8 cellular contexts compared by ENCODE assay signal in the genomic region with DNA sequence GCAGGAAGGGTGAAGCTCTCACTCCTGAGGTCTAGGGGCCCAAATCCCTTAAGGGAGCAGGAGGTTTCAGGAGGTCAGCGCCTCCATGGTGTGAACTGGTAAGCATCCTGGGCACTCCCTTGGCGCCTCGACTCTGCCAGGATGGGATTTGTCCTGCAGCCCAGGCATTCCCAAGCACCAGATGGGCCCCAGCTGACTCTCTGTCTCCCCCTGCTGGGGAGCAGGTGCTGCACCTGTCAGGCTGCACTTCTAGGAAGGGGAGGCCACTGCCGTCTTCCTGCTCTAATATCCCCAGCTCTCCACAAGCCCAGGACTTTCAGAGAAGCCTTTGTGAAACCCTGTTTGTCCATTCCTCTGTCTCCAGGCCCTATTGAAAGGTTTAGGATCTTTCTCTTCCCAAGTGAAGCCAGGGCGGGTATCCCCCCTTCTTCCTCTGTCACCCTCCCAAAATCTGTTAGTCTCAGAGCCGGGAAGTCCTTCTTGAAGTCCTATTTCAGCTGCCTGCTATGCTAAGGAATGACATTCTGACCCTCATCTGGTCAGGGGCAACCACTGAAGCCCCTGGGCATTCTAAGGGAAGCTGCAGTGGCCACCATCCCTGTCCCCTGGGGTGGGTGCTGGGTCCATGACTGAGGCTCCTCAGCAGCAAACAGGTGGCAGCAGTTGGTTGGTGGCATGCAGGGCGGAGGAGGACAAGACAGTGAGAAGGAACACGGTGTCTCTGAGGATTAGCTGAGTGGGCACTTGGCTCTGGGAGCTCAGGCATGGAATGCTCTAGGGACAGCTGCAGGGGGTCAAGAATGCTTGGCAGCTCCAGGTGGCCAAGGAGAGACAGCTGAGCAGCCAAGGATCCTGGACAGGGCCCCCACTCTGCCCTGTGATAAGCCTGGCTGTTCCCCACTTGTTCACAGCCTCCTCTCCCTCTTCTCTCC. TPM values are rescaled to one million over a fixed set of nuclear protein-coding genes. Genes with fewer than 3 reads are reported as not detected.
DNase-seq lines count a peak whose midpoint lies in the region; ATAC-seq and TF ChIP-seq lines count a peak whose summit lies in the region.

No MANE protein-coding gene starts in this region.

- DNase-seq in Daoy (ENCODE audit: low read depth) (peak; percentile 76), SKM-1 treated with dmso at 0.1 percent for 144 hours (lab: John Stamatoyannopoulos, UW; ENCODE audit: unreplicated experiment) (peak; percentile 75), iPS-NIHi11 (ENCODE audit: low spot score) (peak; percentile 92)
- peak; percentile 24 for DNase-seq in Jurkat, Clone E6-1 (ENCODE audit: low read depth, low spot score)
- peak; percentile 13 for DNase-seq in stimulated activated CD4-positive, alpha-beta T cell treated with anti-CD3 and anti-CD28 coated beads, Interleukin-2, amount 100 ng/mL, for 4 hours (ENCODE audit: low read depth)

- peak overlapping the region in 1 of 5 experiments; percentile 30 for H3K4me3 Mint-ChIP-seq in brain

- TF ChIP-seq CTCF in brain (conservative IDR thresholded peaks at IDR 0.05): peak; percentile 56 to 67

- H3K4me1 Mint-ChIP-seq in brain: peaks cover 7% of the 10 kb centered on the region

- no peak for ATAC-seq in GM21786 (IDR thresholded peaks at IDR 0.05; ENCODE audit: unreplicated experiment)
- ATAC-seq in GM19023 (IDR thresholded peaks at IDR 0.05; ENCODE audit: unreplicated experiment): no peak

- H3K27ac Mint-ChIP-seq in brain: peak overlapping the region in 3 of 5 experiments; percentile 19 to 55 (median 27)

- no peak overlapping the region for H3K4me3 ChIP-seq in Jurkat, Clone E6-1 (ENCODE audit: low read length)

- no peaks in the 10 kb centered on the region for H3K36me3 Mint-ChIP-seq in brain

- no peaks in the 10 kb centered on the region for H3K9me3 Mint-ChIP-seq in brain

- H3K27me3 Mint-ChIP-seq in brain: peaks cover 10% of the 10 kb centered on the region

RNA-seq across cellular contexts. Expression of a gene that starts 3.2 kb away (rescaled TPM):
- total RNA-seq in Daoy (2014; rRNA removed; shearing (Covaris generic)): not detected in 2 replicates
- not detected for polyA plus RNA-seq in Jurkat, Clone E6-1 (2012; ENCODE audit: insufficient read depth, insufficient read length)
- polyA plus RNA-seq in brain (ENCODE audit: insufficient read depth, low read depth, low replicate concordance): not detected

RNA-seq across cellular contexts. Expression of a gene that starts 14.1 kb away (rescaled TPM):
- total RNA-seq in Daoy (2014; rRNA removed; shearing (Covaris generic)): not detected in 2 replicates
- polyA plus RNA-seq in Jurkat, Clone E6-1 (2012; ENCODE audit: insufficient read depth, insufficient read length): not detected
- polyA plus RNA-seq in brain (ENCODE audit: insufficient read depth, low read depth, low replicate concordance): 47.9 TPM

RNA-seq across cellular contexts. Expression of a gene that starts 44.9 kb away (rescaled TPM):
- total RNA-seq in Daoy (2014; rRNA removed; shearing (Covaris generic)): 0.89 and 2.7 TPM in 2 replicates
- polyA plus RNA-seq in Jurkat, Clone E6-1 (2012; ENCODE audit: insufficient read depth, insufficient read length): 4.9 TPM
- polyA plus RNA-seq in brain (ENCODE audit: insufficient read depth, low read depth, low replicate concordance): 32.5 TPM

RNA-seq across cellular contexts. Expression of a gene that starts 57.0 kb away (rescaled TPM):
- total RNA-seq in Daoy (2014; rRNA removed; shearing (Covaris generic)): not detected in 2 replicates
- polyA plus RNA-seq in Jurkat, Clone E6-1 (2012; ENCODE audit: insufficient read depth, insufficient read length): not detected
- polyA plus RNA-seq in brain (ENCODE audit: insufficient read depth, low read depth, low replicate concordance): 0.49 TPM

Comparison
In these comparisons a context has a peak if more than half of its experiments do, and no peak if none do; other contexts are left out.
1. DNase-seq: peak in every context shown above with its lines; median percentile 92 in iPS-NIHi11; 76 in Daoy; 75 in SKM-1 treated with dmso at 0.1 percent for 144 hours; 24 in Jurkat, Clone E6-1; 13 in stimulated activated CD4-positive, alpha-beta T cell treated with anti-CD3 and anti-CD28 coated beads, Interleukin-2, amount 100 ng/mL, for 4 hours.